21 cellular contexts compared by ENCODE assay signal in genomic region chr11:60161766-60162165, GRCh38. TPM values are rescaled to one million over a fixed set of nuclear protein-coding genes. Genes with fewer than 3 reads are reported as not detected.
DNase-seq lines count a peak whose midpoint lies in the region; ATAC-seq and TF ChIP-seq lines count a peak whose summit lies in the region.
"Had no signal": no experiment of that assay in that cellular context is flagged by ENCODE, and none has a peak within 500 bp of the region (broad histone marks: within the 10 kb centered on the region; RNA-seq: fewer than 3 reads in every experiment).

No MANE protein-coding gene starts in this region.

- H3K9me2 ChIP-seq in GM23338 (ENCODE audit: insufficient read depth), result no peaks in the 10 kb centered on the region; the same call in 1 of the 2 replicates

- peaks cover 15% of the 10 kb centered on the region for H3K4me1 ChIP-seq in BLaER1
- H3K4me1 ChIP-seq in GM23338 (ENCODE audit: insufficient read depth), result no peaks in the 10 kb centered on the region
- no peaks in the 10 kb centered on the region for H3K4me1 ChIP-seq in gastrocnemius medialis
- H3K4me1 ChIP-seq: HAP-1 had no signal

- peaks cover 16% of the 10 kb centered on the region; the same call in 2 of the 3 replicates for H3K9me3 Mint-ChIP-seq in GM23338
- H3K9me3 Mint-ChIP-seq: CD4-positive, alpha-beta T cell; CD8-positive, alpha-beta memory T cell had no signal

- H3K4me2 ChIP-seq in BLaER1 (peak overlapping the region; percentile 63; the same call in 1 of the 2 replicates), GM23338 (no peak overlapping the region)

- no peaks in the 10 kb centered on the region for H3K36me3 ChIP-seq in BLaER1
- H3K36me3 ChIP-seq in GM23338 (ENCODE audit: insufficient read depth), result no peaks in the 10 kb centered on the region
- H3K36me3 ChIP-seq in gastrocnemius medialis, result no peaks in the 10 kb centered on the region
- H3K36me3 ChIP-seq: HAP-1 had no signal

- peaks cover 23% of the 10 kb centered on the region for H3K9me3 ChIP-seq in BLaER1
- no peaks in the 10 kb centered on the region for H3K9me3 ChIP-seq in gastrocnemius medialis
- H3K9me3 ChIP-seq: HAP-1 had no signal

- H3K27ac ChIP-seq in BLaER1 (no peak overlapping the region), GM23338 (ENCODE audit: low read depth) (no peak overlapping the region), gastrocnemius medialis (peak overlapping the region in 3 of 4 donors; percentile 31 to 52 (median 33))
- H3K27ac ChIP-seq: GM23248 had no signal

- no peaks in the 10 kb centered on the region for H3K36me3 Mint-ChIP-seq in GM23338 (ENCODE audit: low read depth)
- H3K36me3 Mint-ChIP-seq: CD8-positive, alpha-beta memory T cell had no signal

- H2AFZ ChIP-seq in GM23338, result peak overlapping the region; percentile 39; the same call in 1 of the 2 replicates
- H2AFZ ChIP-seq: GM23248 had no signal

- H3K4me3 Mint-ChIP-seq in GM23338, result no peak overlapping the region
- H3K4me3 Mint-ChIP-seq: CD14-positive monocyte; CD4-positive, alpha-beta T cell; CD8-positive, alpha-beta memory T cell; HFFc6 had no signal

- no peak for ATAC-seq in GM23338
- ATAC-seq in gastrocnemius medialis, result no peak
- no peak for ATAC-seq in esophagus mucosa

- in situ Hi-C loops in gastrocnemius medialis (cut with MboI; ENCODE audit: low sequenced_read_pairs in 4 of 4), result no loop called here

- intact Hi-C loops in gastrocnemius medialis (cut with DNase I; ENCODE audit: low total_unique reads), result no loop called here

- no peak overlapping the region for H3K9ac ChIP-seq in BLaER1
- H3K9ac ChIP-seq: GM23248 had no signal

- no peak overlapping the region for H3K4me3 ChIP-seq in BLaER1
- H3K4me3 ChIP-seq in GM23338, result no peak overlapping the region
- no peak overlapping the region for H3K4me3 ChIP-seq in gastrocnemius medialis
- H3K4me3 ChIP-seq: GM23248, HAP-1 had no signal

- H3K27me3 ChIP-seq in BLaER1 (no peaks in the 10 kb centered on the region), GM23338 (ENCODE audit: insufficient read depth) (no peaks in the 10 kb centered on the region), gastrocnemius medialis (no peaks in the 10 kb centered on the region)

- no peak for TF ChIP-seq POLR2A in gastrocnemius medialis (IDR thresholded peaks at IDR 0.05)

- no peaks in the 10 kb centered on the region for H3K27me3 Mint-ChIP-seq in GM23338 (ENCODE audit: insufficient read depth, low read depth, poor library complexity)

- no peaks in the 10 kb centered on the region for H3K79me2 ChIP-seq in GM23338 (replicated peaks; ENCODE audit: insufficient read depth)

- H4K20me1 ChIP-seq in BLaER1, result no peaks in the 10 kb centered on the region
- H4K20me1 ChIP-seq in GM23338 (replicated peaks; ENCODE audit: insufficient read depth), result no peaks in the 10 kb centered on the region

- H3K27ac Mint-ChIP-seq in GM23338, result no peak overlapping the region
- H3K27ac Mint-ChIP-seq: CD14-positive monocyte; CD4-positive, alpha-beta T cell; CD8-positive, alpha-beta memory T cell; HFFc6 had no signal

- no peak for TF ChIP-seq CTCF in GM23338 (conservative IDR thresholded peaks at IDR 0.05; ENCODE audit: low read depth in 2 of 2)
- no peak for TF ChIP-seq CTCF in gastrocnemius medialis (IDR thresholded peaks at IDR 0.05 in 4 of 5, conservative IDR thresholded peaks at IDR 0.05 in 1 of 5)

- no peaks in the 10 kb centered on the region for H3K4me1 Mint-ChIP-seq in GM23338
- H3K4me1 Mint-ChIP-seq: CD8-positive, alpha-beta memory T cell had no signal

- DNase-seq in GM23338 (ENCODE audit: low spot score) (no peak), dermis blood vessel endothelial cell (peak; percentile 53), gastrocnemius medialis (no peak), DMS53 treated with DMSO at 0.1 percent for 48 hours (lab: John Stamatoyannopoulos, UW; ENCODE audit: unreplicated experiment) (no peak)
- DNase-seq in activated CD4-positive, alpha-beta T cell treated with anti-CD3 and anti-CD28 coated beads, Interleukin-2, amount 50 U/mL, for 4 hours, result no peak
- DNase-seq: 8988T; CD4-positive, alpha-beta T cell; CD8-positive, alpha-beta memory T cell; DMS 273 treated with DMSO at 0.1 percent for 48 hours; DMS79 treated with DMSO at 0.1 percent for 48 hours; GF-D8; GM23248; HFFc6 had no signal

- no peaks in the 10 kb centered on the region for H3F3A ChIP-seq in GM23338 (replicated peaks; ENCODE audit: low read depth)

TF ChIP-seq in GM23338, 12 proteins besides CTCF, POLR2A, EP300 and RAD21 (continues in another document):
- TF ChIP-seq NANOG (IDR thresholded peaks at IDR 0.05; ENCODE audit: borderline replicate concordance) (no peak), STAT1 (IDR thresholded peaks at IDR 0.05; ENCODE audit: unreplicated experiment) (no peak), CREB1 (CRISPR knock-in tag; IDR thresholded peaks at IDR 0.05; ENCODE audit: low read depth) (no peak), ZNF114 (CRISPR knock-in tag; IDR thresholded peaks at IDR 0.05) (no peak), POLR2AphosphoS5 (IDR thresholded peaks at IDR 0.05; ENCODE audit: low read depth) (no peak), EZH2 (IDR thresholded peaks at IDR 0.05; ENCODE audit: low read depth, unreplicated experiment) (no peak), ZNF331 (CRISPR knock-in tag; IDR thresholded peaks at IDR 0.05; ENCODE audit: low read depth) (no peak), EZH2phosphoT487 (IDR thresholded peaks at IDR 0.05; ENCODE audit: unreplicated experiment) (no peak), JUNB (IDR thresholded peaks at IDR 0.05; ENCODE audit: unreplicated experiment) (no peak)
- TF ChIP-seq, protein P1, sequence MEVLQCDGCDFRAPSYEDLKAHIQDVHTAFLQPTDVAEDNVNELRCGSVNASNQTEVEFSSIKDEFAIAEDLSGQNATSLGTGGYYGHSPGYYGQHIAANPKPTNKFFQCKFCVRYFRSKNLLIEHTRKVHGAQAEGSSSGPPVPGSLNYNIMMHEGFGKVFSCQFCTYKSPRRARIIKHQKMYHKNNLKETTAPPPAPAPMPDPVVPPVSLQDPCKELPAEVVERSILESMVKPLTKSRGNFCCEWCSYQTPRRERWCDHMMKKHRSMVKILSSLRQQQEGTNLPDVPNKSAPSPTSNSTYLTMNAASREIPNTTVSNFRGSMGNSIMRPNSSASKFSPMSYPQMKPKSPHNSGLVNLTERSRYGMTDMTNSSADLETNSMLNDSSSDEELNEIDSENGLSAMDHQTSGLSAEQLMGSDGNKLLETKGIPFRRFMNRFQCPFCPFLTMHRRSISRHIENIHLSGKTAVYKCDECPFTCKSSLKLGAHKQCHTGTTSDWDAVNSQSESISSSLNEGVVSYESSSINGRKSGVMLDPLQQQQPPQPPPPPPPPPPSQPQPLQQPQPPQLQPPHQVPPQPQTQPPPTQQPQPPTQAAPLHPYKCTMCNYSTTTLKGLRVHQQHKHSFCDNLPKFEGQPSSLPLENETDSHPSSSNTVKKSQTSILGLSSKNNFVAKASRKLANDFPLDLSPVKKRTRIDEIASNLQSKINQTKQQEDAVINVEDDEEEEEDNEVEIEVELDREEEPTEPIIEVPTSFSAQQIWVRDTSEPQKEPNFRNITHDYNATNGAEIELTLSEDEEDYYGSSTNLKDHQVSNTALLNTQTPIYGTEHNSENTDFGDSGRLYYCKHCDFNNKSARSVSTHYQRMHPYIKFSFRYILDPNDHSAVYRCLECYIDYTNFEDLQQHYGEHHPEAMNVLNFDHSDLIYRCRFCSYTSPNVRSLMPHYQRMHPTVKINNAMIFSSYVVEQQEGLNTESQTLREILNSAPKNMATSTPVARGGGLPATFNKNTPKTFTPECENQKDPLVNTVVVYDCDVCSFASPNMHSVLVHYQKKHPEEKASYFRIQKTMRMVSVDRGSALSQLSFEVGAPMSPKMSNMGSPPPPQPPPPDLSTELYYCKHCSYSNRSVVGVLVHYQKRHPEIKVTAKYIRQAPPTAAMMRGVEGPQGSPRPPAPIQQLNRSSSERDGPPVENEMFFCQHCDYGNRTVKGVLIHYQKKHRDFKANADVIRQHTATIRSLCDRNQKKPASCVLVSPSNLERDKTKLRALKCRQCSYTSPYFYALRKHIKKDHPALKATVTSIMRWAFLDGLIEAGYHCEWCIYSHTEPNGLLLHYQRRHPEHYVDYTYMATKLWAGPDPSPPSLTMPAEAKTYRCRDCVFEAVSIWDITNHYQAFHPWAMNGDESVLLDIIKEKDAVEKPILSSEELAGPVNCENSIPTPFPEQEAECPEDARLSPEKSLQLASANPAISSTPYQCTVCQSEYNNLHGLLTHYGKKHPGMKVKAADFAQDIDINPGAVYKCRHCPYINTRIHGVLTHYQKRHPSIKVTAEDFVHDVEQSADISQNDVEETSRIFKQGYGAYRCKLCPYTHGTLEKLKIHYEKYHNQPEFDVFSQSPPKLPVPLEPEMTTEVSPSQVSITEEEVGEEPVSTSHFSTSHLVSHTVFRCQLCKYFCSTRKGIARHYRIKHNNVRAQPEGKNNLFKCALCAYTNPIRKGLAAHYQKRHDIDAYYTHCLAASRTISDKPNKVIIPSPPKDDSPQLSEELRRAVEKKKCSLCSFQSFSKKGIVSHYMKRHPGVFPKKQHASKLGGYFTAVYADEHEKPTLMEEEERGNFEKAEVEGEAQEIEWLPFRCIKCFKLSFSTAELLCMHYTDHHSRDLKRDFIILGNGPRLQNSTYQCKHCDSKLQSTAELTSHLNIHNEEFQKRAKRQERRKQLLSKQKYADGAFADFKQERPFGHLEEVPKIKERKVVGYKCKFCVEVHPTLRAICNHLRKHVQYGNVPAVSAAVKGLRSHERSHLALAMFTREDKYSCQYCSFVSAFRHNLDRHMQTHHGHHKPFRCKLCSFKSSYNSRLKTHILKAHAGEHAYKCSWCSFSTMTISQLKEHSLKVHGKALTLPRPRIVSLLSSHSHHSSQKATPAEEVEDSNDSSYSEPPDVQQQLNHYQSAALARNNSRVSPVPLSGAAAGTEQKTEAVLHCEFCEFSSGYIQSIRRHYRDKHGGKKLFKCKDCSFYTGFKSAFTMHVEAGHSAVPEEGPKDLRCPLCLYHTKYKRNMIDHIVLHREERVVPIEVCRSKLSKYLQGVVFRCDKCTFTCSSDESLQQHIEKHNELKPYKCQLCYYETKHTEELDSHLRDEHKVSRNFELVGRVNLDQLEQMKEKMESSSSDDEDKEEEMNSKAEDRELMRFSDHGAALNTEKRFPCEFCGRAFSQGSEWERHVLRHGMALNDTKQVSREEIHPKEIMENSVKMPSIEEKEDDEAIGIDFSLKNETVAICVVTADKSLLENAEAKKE (CRISPR knock-in tag; IDR thresholded peaks at IDR 0.05), result no peak

RNA-seq across cellular contexts. Expression of gene MS4A6A, which starts 21.1 kb away (rescaled TPM):
- not detected in 2 replicates for total RNA-seq in GM23338 (2014; rRNA removed; shearing (Covaris generic))
- not detected in 2 replicates for polyA plus RNA-seq in GM23338 (2016; fragmentation: Nextera tagmentation; extraction: Ambion mirVana)
- total RNA-seq in dermis blood vessel endothelial cell (1.3 and 6.0 TPM in 2 replicates), gastrocnemius medialis (10 to 100 TPM in 3 of 4 donors, 1 to 10 TPM in 1; 4.6 to 26.6 (median 18.8) TPM), esophagus mucosa (4.9 TPM)
- total RNA-seq: A673, Daoy, G401, GM23248, HFFc6 had no signal
- polyA plus RNA-seq: BJ, GM23248 had no signal

Comparison
In these comparisons a context has a peak if more than half of its experiments do, and no peak if none do; other contexts are left out.
1. H3K27ac ChIP-seq: peak in gastrocnemius medialis (3 of 4); none in BLaER1 (single experiment) and GM23338 (single experiment).